In the genomic region with DNA sequence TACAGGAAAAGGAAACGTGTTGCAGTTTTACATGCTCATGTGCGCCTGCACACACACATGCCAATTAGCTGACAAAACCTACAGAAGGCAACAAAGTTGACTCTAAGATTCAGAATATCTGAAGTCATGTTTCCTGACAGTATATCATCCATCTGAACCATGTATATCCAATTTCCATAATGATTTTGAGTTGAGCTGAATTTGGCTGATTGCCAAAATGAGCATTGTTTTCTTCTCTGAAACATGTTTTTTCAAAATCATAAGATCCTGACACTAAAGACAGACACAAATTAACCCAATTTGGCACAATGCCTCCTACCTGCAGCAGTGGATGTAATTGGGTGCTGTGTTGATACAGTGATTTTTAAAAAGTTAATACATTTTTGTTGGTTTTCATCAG, we compare ENCODE assay signal across 19 cellular contexts.
"Had no signal": no experiment of that assay in that cellular context is flagged by ENCODE, and none has a peak within 500 bp of the region (broad histone marks: within the 10 kb centered on the region; RNA-seq: fewer than 3 reads in every experiment).

No MANE protein-coding gene starts in this region.

- H3K4me3 ChIP-seq: coronary artery, dorsolateral prefrontal cortex, esophagus muscularis mucosa, gastrocnemius medialis, heart right ventricle, mucosa of descending colon, psoas muscle, sigmoid colon, skin epidermis had no signal

- H3K9me3 ChIP-seq: esophagus muscularis mucosa, gastrocnemius medialis, mucosa of descending colon, neutrophil, sigmoid colon had no signal

- ATAC-seq: gastrocnemius medialis; heart right ventricle; left lobe of liver; mucosa of descending colon; naive thymus-derived CD8-positive, alpha-beta T cell; psoas muscle had no signal

- H3K27ac ChIP-seq: coronary artery, dorsolateral prefrontal cortex, epithelial cell of prostate, esophagus muscularis mucosa, gastrocnemius medialis, heart right ventricle, neutrophil, psoas muscle, skin epidermis had no signal

- H3K36me3 ChIP-seq: esophagus muscularis mucosa, gastrocnemius medialis, heart right ventricle, neutrophil, sigmoid colon had no signal

- H3K4me1 ChIP-seq: gastrocnemius medialis, psoas muscle had no signal

- DNase-seq: dorsolateral prefrontal cortex; effector CD8-positive, alpha-beta T cell; gastrocnemius medialis; heart right ventricle; hypothalamus; kidney glomerular epithelial cell; mammary epithelial cell; mucosa of descending colon; naive thymus-derived CD8-positive, alpha-beta T cell; psoas muscle; sigmoid colon; stimulated activated naive CD4-positive, alpha-beta T cell treated with Interleukin-2 at 50 U/mL for 16 hours; trophoblast cell had no signal
